In genomic region chr20:32206383-32207210, GRCh38 we compare ENCODE assay signal across 8 cellular contexts. TPM values are rescaled to one million over a fixed set of nuclear protein-coding genes. Genes with fewer than 3 reads are reported as not detected.
A peak's percentile ranks its signal among the peaks of the same experiment; 100 is the strongest.
DNase-seq lines count a peak whose midpoint lies in the region; ATAC-seq and TF ChIP-seq lines count a peak whose summit lies in the region.

No MANE protein-coding gene starts in this region.

- H3K9me3 Mint-ChIP-seq in naive B cell, result no peaks in the 10 kb centered on the region

- peak overlapping the region; percentile 89 for H3K4me3 ChIP-seq in NT2/D1 (ENCODE audit: insufficient read length, low read depth)
- peak overlapping the region; percentile 95 for H3K4me3 ChIP-seq in choroid plexus epithelial cell (ENCODE audit: low read depth, low read length)

- peaks cover 2% of the 10 kb centered on the region for H3K4me1 ChIP-seq in NT2/D1 (ENCODE audit: insufficient read depth, insufficient read length)

- no peaks in the 10 kb centered on the region for H3K9me3 ChIP-seq in NT2/D1 (ENCODE audit: insufficient read depth, low read length)

- ATAC-seq in naive B cell (ENCODE audit: low read depth in 2 of 2), result no peak

- no peak for DNase-seq in NT2/D1 (ENCODE audit: low read depth, low spot score)
- DNase-seq in choroid plexus epithelial cell (ENCODE audit: low read depth), result no peak
- DNase-seq in naive B cell, result no peak
- DNase-seq in cerebellar nuclear complex (lab: John Stamatoyannopoulos, UW), result no peak
- no peak for DNase-seq in NCI-H510A (lab: John Stamatoyannopoulos, UW)
- no peak for DNase-seq in D341Med (ENCODE audit: low spot score)
- DNase-seq in DMS114 treated with DMSO at 0.1 percent for 48 hours (lab: John Stamatoyannopoulos, UW; ENCODE audit: unreplicated experiment), result no peak

- peaks cover 63% of the 10 kb centered on the region for H3K36me3 ChIP-seq in NT2/D1 (ENCODE audit: insufficient read depth, insufficient read length, low read length)

- no peak for TF ChIP-seq CTCF in C4-2B (conservative IDR thresholded peaks at IDR 0.05)
- no peak for TF ChIP-seq CTCF in choroid plexus epithelial cell (conservative IDR thresholded peaks at IDR 0.05; ENCODE audit: low read depth, low read length)

- H3K4me1 Mint-ChIP-seq in naive B cell, result peaks cover 66 to 79% (median 78%) of the 10 kb centered on the region in 3 donors

- no peaks in the 10 kb centered on the region for H3K27me3 ChIP-seq in NT2/D1 (ENCODE audit: insufficient read depth, insufficient read length)

- H3K4me3 Mint-ChIP-seq in naive B cell, result peak overlapping the region; percentile 87 to 98 (median 96)

- no peaks in the 10 kb centered on the region for H3K27me3 Mint-ChIP-seq in naive B cell

- peak overlapping the region; percentile 94 for H3K9ac ChIP-seq in NT2/D1 (ENCODE audit: insufficient read length, low read depth)

- peaks cover 0 to 3% of the 10 kb centered on the region in 2 donors for H3K36me3 Mint-ChIP-seq in naive B cell

- peak overlapping the region; percentile 92 to 98 (median 95) for H3K27ac Mint-ChIP-seq in naive B cell

- H3K27ac ChIP-seq in C4-2B, result peak overlapping the region; percentile 97

RNA-seq across cellular contexts. Expression of gene PLAGL2, which starts 0.9 kb away (rescaled TPM):
- polyA plus RNA-seq in naive B cell (ENCODE audit: low read depth in 6 of 6), result 1 to 10 TPM; 3.1 to 6.8 (median 3.9) TPM

RNA-seq across cellular contexts. Expression of gene POFUT1, which starts 1.1 kb away (rescaled TPM):
- 10 to 100 TPM in 5 of 6 donors, 1 to 10 TPM in 1; 7.2 to 16.9 (median 14.7) TPM for polyA plus RNA-seq in naive B cell (ENCODE audit: low read depth in 6 of 6)
